25 cellular contexts compared by ENCODE assay signal in genomic region chr19:29326849-29327840, GRCh38.
DNase-seq lines count a peak whose midpoint lies in the region; ATAC-seq and TF ChIP-seq lines count a peak whose summit lies in the region.
"Had no signal": no experiment of that assay in that cellular context is flagged by ENCODE, and none has a peak within 500 bp of the region (broad histone marks: within the 10 kb centered on the region; RNA-seq: fewer than 3 reads in every experiment).

No MANE protein-coding gene starts in this region.

- peaks cover 3% of the 10 kb centered on the region for H3K9me3 Mint-ChIP-seq in activated CD4-positive, alpha-beta T cell treated with anti-CD3 and anti-CD28 coated beads, Interleukin-2, amount 10 ng/mL, durations not matched to agents 24 days and 14 days
- peaks cover 30% of the 10 kb centered on the region for H3K9me3 Mint-ChIP-seq in WTC11
- H3K9me3 Mint-ChIP-seq in MCF 10A (ENCODE audit: unreplicated experiment) = peaks cover 60% of the 10 kb centered on the region

- peaks cover 3% of the 10 kb centered on the region for H3K4me1 Mint-ChIP-seq in activated CD4-positive, alpha-beta T cell treated with anti-CD3 and anti-CD28 coated beads, Interleukin-2, amount 10 ng/mL, durations not matched to agents 24 days and 14 days
- peaks cover 19% of the 10 kb centered on the region for H3K4me1 Mint-ChIP-seq in WTC11
- H3K4me1 Mint-ChIP-seq in MCF 10A (ENCODE audit: insufficient read depth, unreplicated experiment) = no peaks in the 10 kb centered on the region
- H3K4me1 Mint-ChIP-seq: activated CD4-positive, alpha-beta T cell treated with anti-CD3 and anti-CD28 coated beads, Interleukin-2, amount 10 ng/mL, durations not matched to agents 7 days and 5 days; activated CD8-positive, alpha-beta memory T cell treated with anti-CD3 and anti-CD28 coated beads, Interleukin-2, amount 10 ng/mL, durations not matched to agents 7 days and 5 days; activated naive CD8-positive, alpha-beta T cell treated with anti-CD3 and anti-CD28 coated beads, Interleukin-2, amount 10 ng/mL, durations not matched to agents 7 days and 5 days had no signal

- H3K27me3 Mint-ChIP-seq in activated CD4-positive, alpha-beta T cell treated with anti-CD3 and anti-CD28 coated beads, Interleukin-2, amount 10 ng/mL, durations not matched to agents 24 days and 14 days = no peaks in the 10 kb centered on the region
- H3K27me3 Mint-ChIP-seq in WTC11 (ENCODE audit: low read depth) (peaks cover 19% of the 10 kb centered on the region), MCF 10A (ENCODE audit: insufficient read depth, unreplicated experiment) (no peaks in the 10 kb centered on the region)
- H3K27me3 Mint-ChIP-seq: activated CD4-positive, alpha-beta T cell treated with anti-CD3 and anti-CD28 coated beads, Interleukin-2, amount 10 ng/mL, durations not matched to agents 7 days and 5 days; activated CD8-positive, alpha-beta memory T cell treated with anti-CD3 and anti-CD28 coated beads, Interleukin-2, amount 10 ng/mL, durations not matched to agents 7 days and 5 days; activated naive CD8-positive, alpha-beta T cell treated with anti-CD3 and anti-CD28 coated beads, Interleukin-2, amount 10 ng/mL, durations not matched to agents 7 days and 5 days had no signal

- intact Hi-C loops in activated CD4-positive, alpha-beta T cell treated with anti-CD3 and anti-CD28 coated beads, Interleukin-2, amount 10 ng/mL, durations not matched to agents 24 days and 14 days (cut with micrococcal nuclease) = no loop called here
- intact Hi-C loops in sciatic nerve (cut with DNase I) (no loop called here), MCF 10A (cut with micrococcal nuclease) (no loop called here)

- BruUV-seq in MCF 10A (replicated peaks; lab: Mats Ljungman, UMichigan) = no TSS peak

- H3K36me3 Mint-ChIP-seq in activated CD4-positive, alpha-beta T cell treated with anti-CD3 and anti-CD28 coated beads, Interleukin-2, amount 10 ng/mL, durations not matched to agents 24 days and 14 days (ENCODE audit: low read depth) = no peaks in the 10 kb centered on the region
- no peaks in the 10 kb centered on the region for H3K36me3 Mint-ChIP-seq in WTC11
- H3K36me3 Mint-ChIP-seq in MCF 10A (ENCODE audit: insufficient read depth, unreplicated experiment) = no peaks in the 10 kb centered on the region
- H3K36me3 Mint-ChIP-seq: activated CD8-positive, alpha-beta memory T cell treated with anti-CD3 and anti-CD28 coated beads, Interleukin-2, amount 10 ng/mL, durations not matched to agents 7 days and 5 days; activated naive CD8-positive, alpha-beta T cell treated with anti-CD3 and anti-CD28 coated beads, Interleukin-2, amount 10 ng/mL, durations not matched to agents 7 days and 5 days had no signal

- peak; percentile 38 for DNase-seq in activated CD4-positive, alpha-beta T cell treated with anti-CD3 and anti-CD28 coated beads, Interleukin-2, amount 10 ng/mL, durations not matched to agents 24 days and 14 days
- no peak for DNase-seq in activated CD4-positive, alpha-beta T cell treated with anti-CD3 and anti-CD28 coated beads, Interleukin-2, amount 50 U/mL, for 4 hours
- DNase-seq in WTC11 (ENCODE audit: low spot score) (no peak), iPS-NIHi11 (ENCODE audit: low spot score) (peak; percentile 53), ureter (ENCODE audit: low spot score) (peak; percentile 38), sciatic nerve (ENCODE audit: low spot score) (no peak), MCF 10A (ENCODE audit: unreplicated experiment) (no peak)
- DNase-seq: activated CD4-positive, alpha-beta T cell treated with anti-CD3 and anti-CD28 coated beads, Interleukin-2, amount 10 ng/mL, durations not matched to agents 7 days and 5 days; activated CD8-positive, alpha-beta memory T cell treated with anti-CD3 and anti-CD28 coated beads, Interleukin-2, amount 10 ng/mL, durations not matched to agents 7 days and 5 days; activated gamma-delta T cell treated with Interleukin-2 at 50 U/mL for 16 hours; activated naive CD8-positive, alpha-beta T cell treated with anti-CD3 and anti-CD28 coated beads, Interleukin-2, amount 10 ng/mL, durations not matched to agents 7 days and 5 days; activated T-cell treated with anti-CD3 and anti-CD28 coated beads, Interleukin-2, amount 50 U/mL, for 4 hours; aorta; Caco-2; cortex of kidney; effector memory CD8-positive, alpha-beta T cell; H9; naive thymus-derived CD8-positive, alpha-beta T cell; NCI-H1930; NCI-H774; nucleus accumbens; RPMI8226; stimulated activated naive CD4-positive, alpha-beta T cell treated with Interleukin-2 at 50 U/mL for 16 hours; T-helper 9 cell had no signal

- no peak for TF ChIP-seq CTCF in WTC11 (IDR thresholded peaks at IDR 0.05)
- no peak for TF ChIP-seq CTCF in MCF 10A (IDR thresholded peaks at IDR 0.05; ENCODE audit: unreplicated experiment)

- CTCF ChIA-PET in WTC11 (lab: Charles Lee) (interaction anchor here (0.9 to 1.1 kb wide), 3 partner anchors 35 to 197 kb away, joined by 3 read pairs; no protein-coding TSS in a partner anchor), MCF 10A (lab: Yijun Ruan, JAX) (no interaction called here)

- H3K4me3 Mint-ChIP-seq in activated CD4-positive, alpha-beta T cell treated with anti-CD3 and anti-CD28 coated beads, Interleukin-2, amount 10 ng/mL, durations not matched to agents 24 days and 14 days = no peak overlapping the region
- H3K4me3 Mint-ChIP-seq in WTC11 = no peak overlapping the region
- no peak overlapping the region for H3K4me3 Mint-ChIP-seq in MCF 10A (ENCODE audit: unreplicated experiment)
- H3K4me3 Mint-ChIP-seq: activated CD4-positive, alpha-beta T cell treated with anti-CD3 and anti-CD28 coated beads, Interleukin-2, amount 10 ng/mL, durations not matched to agents 7 days and 5 days; activated CD8-positive, alpha-beta memory T cell treated with anti-CD3 and anti-CD28 coated beads, Interleukin-2, amount 10 ng/mL, durations not matched to agents 7 days and 5 days; activated naive CD8-positive, alpha-beta T cell treated with anti-CD3 and anti-CD28 coated beads, Interleukin-2, amount 10 ng/mL, durations not matched to agents 7 days and 5 days; activated T-cell treated with anti-CD3 and anti-CD28 coated beads, Interleukin-2, amount 50 U/mL, for 4 hours; effector memory CD8-positive, alpha-beta T cell; H9; naive thymus-derived CD8-positive, alpha-beta T cell had no signal

- POLR2A ChIA-PET in WTC11 (lab: Charles Lee) (no interaction called here), MCF 10A (lab: Yijun Ruan, JAX) (no interaction called here)

- no peak overlapping the region for H3K27ac Mint-ChIP-seq in activated CD4-positive, alpha-beta T cell treated with anti-CD3 and anti-CD28 coated beads, Interleukin-2, amount 10 ng/mL, durations not matched to agents 24 days and 14 days
- H3K27ac Mint-ChIP-seq in WTC11 (no peak overlapping the region), MCF 10A (ENCODE audit: low read depth, unreplicated experiment) (no peak overlapping the region)
- H3K27ac Mint-ChIP-seq: activated CD4-positive, alpha-beta T cell treated with anti-CD3 and anti-CD28 coated beads, Interleukin-2, amount 10 ng/mL, durations not matched to agents 7 days and 5 days; activated CD8-positive, alpha-beta memory T cell treated with anti-CD3 and anti-CD28 coated beads, Interleukin-2, amount 10 ng/mL, durations not matched to agents 7 days and 5 days; activated naive CD8-positive, alpha-beta T cell treated with anti-CD3 and anti-CD28 coated beads, Interleukin-2, amount 10 ng/mL, durations not matched to agents 7 days and 5 days; effector memory CD8-positive, alpha-beta T cell; H9 had no signal

- ATAC-seq in WTC11 (peak; percentile 54), sciatic nerve (no peak), GM19351 (IDR thresholded peaks at IDR 0.05; ENCODE audit: unreplicated experiment) (no peak)
- ATAC-seq: activated CD8-positive, alpha-beta memory T cell treated with anti-CD3 and anti-CD28 coated beads, Interleukin-2, amount 10 ng/mL, durations not matched to agents 7 days and 5 days; activated T-cell treated with anti-CD3 and anti-CD28 coated beads, Interleukin-2, amount 50 U/mL, for 4 hours; effector memory CD8-positive, alpha-beta T cell; naive thymus-derived CD8-positive, alpha-beta T cell had no signal

TF ChIP-seq in WTC11, 78 proteins besides CTCF, POLR2A, EP300 and RAD21:
- TF ChIP-seq, protein P1, sequence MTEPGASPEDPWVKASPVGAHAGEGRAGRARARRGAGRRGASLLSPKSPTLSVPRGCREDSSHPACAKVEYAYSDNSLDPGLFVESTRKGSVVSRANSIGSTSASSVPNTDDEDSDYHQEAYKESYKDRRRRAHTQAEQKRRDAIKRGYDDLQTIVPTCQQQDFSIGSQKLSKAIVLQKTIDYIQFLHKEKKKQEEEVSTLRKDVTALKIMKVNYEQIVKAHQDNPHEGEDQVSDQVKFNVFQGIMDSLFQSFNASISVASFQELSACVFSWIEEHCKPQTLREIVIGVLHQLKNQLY (CRISPR knock-in tag; IDR thresholded peaks at IDR 0.05) = no peak
- TF ChIP-seq NR1H2 (CRISPR knock-in tag; IDR thresholded peaks at IDR 0.05) (no peak), GABPB1 (CRISPR knock-in tag; IDR thresholded peaks at IDR 0.05) (no peak), TEAD1 (CRISPR knock-in tag; IDR thresholded peaks at IDR 0.05) (no peak)
- TF ChIP-seq, protein P2, sequence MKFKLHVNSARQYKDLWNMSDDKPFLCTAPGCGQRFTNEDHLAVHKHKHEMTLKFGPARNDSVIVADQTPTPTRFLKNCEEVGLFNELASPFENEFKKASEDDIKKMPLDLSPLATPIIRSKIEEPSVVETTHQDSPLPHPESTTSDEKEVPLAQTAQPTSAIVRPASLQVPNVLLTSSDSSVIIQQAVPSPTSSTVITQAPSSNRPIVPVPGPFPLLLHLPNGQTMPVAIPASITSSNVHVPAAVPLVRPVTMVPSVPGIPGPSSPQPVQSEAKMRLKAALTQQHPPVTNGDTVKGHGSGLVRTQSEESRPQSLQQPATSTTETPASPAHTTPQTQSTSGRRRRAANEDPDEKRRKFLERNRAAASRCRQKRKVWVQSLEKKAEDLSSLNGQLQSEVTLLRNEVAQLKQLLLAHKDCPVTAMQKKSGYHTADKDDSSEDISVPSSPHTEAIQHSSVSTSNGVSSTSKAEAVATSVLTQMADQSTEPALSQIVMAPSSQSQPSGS (CRISPR knock-in tag; IDR thresholded peaks at IDR 0.05; ENCODE audit: borderline replicate concordance, low read depth) = no peak

Comparison
In these comparisons a context has a peak if more than half of its experiments do, and no peak if none do; other contexts are left out.
1. DNase-seq: peak in activated CD4-positive, alpha-beta T cell treated with anti-CD3 and anti-CD28 coated beads, Interleukin-2, amount 10 ng/mL, durations not matched to agents 24 days and 14 days (single experiment), iPS-NIHi11 (single experiment) and ureter (single experiment); none in activated CD4-positive, alpha-beta T cell treated with anti-CD3 and anti-CD28 coated beads, Interleukin-2, amount 50 U/mL, for 4 hours (0 of 2), WTC11 (single experiment), sciatic nerve (single experiment) and MCF 10A (single experiment).